8 cellular contexts compared by ENCODE assay signal in the genomic region with DNA sequence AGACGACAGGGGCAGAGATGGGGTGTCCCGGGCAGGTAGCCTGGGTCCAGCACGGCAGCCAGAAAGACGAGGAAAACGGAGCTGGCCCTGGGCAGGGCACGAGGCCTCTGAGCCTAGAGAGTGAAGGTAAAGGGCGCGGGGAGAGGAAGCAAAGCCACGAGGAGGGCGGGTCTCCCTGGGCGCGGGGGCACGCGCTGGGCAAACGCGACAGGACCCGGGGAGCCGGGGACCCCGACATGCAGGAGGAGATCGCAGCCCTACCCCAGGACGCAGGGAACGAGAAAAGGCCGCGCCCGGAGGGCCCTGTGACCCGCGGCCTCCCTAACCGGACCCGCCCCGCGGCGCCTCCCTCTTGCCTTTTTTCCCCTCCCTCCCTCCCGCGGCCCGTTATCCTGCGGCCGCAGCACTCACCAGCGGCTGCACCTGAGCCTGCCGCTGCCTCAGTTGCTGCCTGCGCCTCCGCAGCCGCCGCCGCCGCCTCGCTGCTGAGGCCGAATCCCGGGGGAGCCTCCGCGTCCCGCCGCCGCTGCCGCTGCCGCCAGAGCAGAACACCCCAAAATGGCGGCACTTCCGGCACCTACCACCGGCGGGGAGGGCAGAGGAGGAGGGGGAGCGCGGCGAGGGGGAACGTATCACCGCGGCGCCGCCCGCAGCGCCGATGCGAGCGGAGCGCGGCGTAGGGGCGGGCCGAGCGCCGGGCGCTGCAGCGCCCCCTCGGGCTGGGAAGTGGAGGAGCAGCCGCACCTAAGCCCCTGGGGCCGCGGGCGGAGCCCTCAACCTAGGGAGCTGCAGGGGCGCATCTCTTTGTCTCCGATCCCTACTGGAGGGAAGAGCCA. TPM values are rescaled to one million over a fixed set of nuclear protein-coding genes. Genes with fewer than 3 reads are reported as not detected.
DNase-seq lines count a peak whose midpoint lies in the region; ATAC-seq and TF ChIP-seq lines count a peak whose summit lies in the region.

A gene (minus strand): TSS at position 552 of the 836 bp plus-strand sequence. CDS start 53,609 bp downstream, outside the sequence.

- H3K4me3 ChIP-seq in coronary artery, result peak within 1 kb of the TSS; percentile 92

- H3K9me3 Mint-ChIP-seq in activated CD4-positive, alpha-beta T cell treated with anti-CD3 and anti-CD28 coated beads, Interleukin-2, amount 10 ng/mL, durations not matched to agents 24 days and 14 days, result no peaks in the 10 kb centered on the region

- peaks cover 29% of the 10 kb centered on the region for H3K36me3 Mint-ChIP-seq in activated CD4-positive, alpha-beta T cell treated with anti-CD3 and anti-CD28 coated beads, Interleukin-2, amount 10 ng/mL, durations not matched to agents 24 days and 14 days (ENCODE audit: low read depth)

- DNase-seq in NCI-H526 (lab: John Stamatoyannopoulos, UW), result peak; percentile 85 to 98
- peak; percentile 98 for DNase-seq in activated CD4-positive, alpha-beta T cell treated with anti-CD3 and anti-CD28 coated beads, Interleukin-2, amount 10 ng/mL, durations not matched to agents 24 days and 14 days
- DNase-seq in coronary artery (ENCODE audit: low spot score), result peak; percentile 91
- DNase-seq in left kidney (ENCODE audit: low read depth, low spot score), result peak; percentile 98
- peak; percentile 92 to 94 for DNase-seq in stimulated activated CD4-positive, alpha-beta T cell treated with anti-CD3 and anti-CD28 coated beads, Interleukin-2, amount 100 ng/mL, for 24 hours

- peaks cover 32% of the 10 kb centered on the region for H3K4me1 Mint-ChIP-seq in activated CD4-positive, alpha-beta T cell treated with anti-CD3 and anti-CD28 coated beads, Interleukin-2, amount 10 ng/mL, durations not matched to agents 24 days and 14 days

- peak within 1 kb of the TSS; percentile 95 for H3K27ac Mint-ChIP-seq in activated CD4-positive, alpha-beta T cell treated with anti-CD3 and anti-CD28 coated beads, Interleukin-2, amount 10 ng/mL, durations not matched to agents 24 days and 14 days

- H3K4me3 Mint-ChIP-seq in activated CD4-positive, alpha-beta T cell treated with anti-CD3 and anti-CD28 coated beads, Interleukin-2, amount 10 ng/mL, durations not matched to agents 24 days and 14 days, result peak within 1 kb of the TSS; percentile 93

- no peaks in the 10 kb centered on the region for H3K27me3 Mint-ChIP-seq in activated CD4-positive, alpha-beta T cell treated with anti-CD3 and anti-CD28 coated beads, Interleukin-2, amount 10 ng/mL, durations not matched to agents 24 days and 14 days

- peak; percentile 99 for TF ChIP-seq CTCF in C4-2B (conservative IDR thresholded peaks at IDR 0.05)
- peak; percentile 91 for TF ChIP-seq CTCF in coronary artery (IDR thresholded peaks at IDR 0.05)

- peak within 1 kb of the TSS; percentile 93 for H3K27ac ChIP-seq in C4-2B
- H3K27ac ChIP-seq in coronary artery, result peak within 1 kb of the TSS; percentile 94 to 96

- ATAC-seq in GM19328 (IDR thresholded peaks at IDR 0.05; ENCODE audit: unreplicated experiment) (peak; percentile 88), HG03469 (IDR thresholded peaks at IDR 0.05; ENCODE audit: unreplicated experiment) (peak; percentile 79)

- intact Hi-C loops in activated CD4-positive, alpha-beta T cell treated with anti-CD3 and anti-CD28 coated beads, Interleukin-2, amount 10 ng/mL, durations not matched to agents 24 days and 14 days (cut with micrococcal nuclease), result loop anchor here (1.0 to 10.0 kb wide), 9 partner anchors 13 to 288 kb away; a partner anchor contains a TSS

RNA-seq across cellular contexts. Expression of the gene that starts here (rescaled TPM):
- 154 and 159 TPM in 2 replicates for total RNA-seq in activated CD4-positive, alpha-beta T cell treated with anti-CD3 and anti-CD28 coated beads, Interleukin-2, amount 10 ng/mL, durations not matched to agents 24 days and 14 days

Comparison
In these comparisons a context has a peak if more than half of its experiments do, and no peak if none do; other contexts are left out.
1. Peak in every context shown above with its lines: DNase-seq, ATAC-seq, H3K4me3 ChIP-seq and H3K27ac ChIP-seq.